11 cellular contexts compared by ENCODE assay signal in the genomic region with DNA sequence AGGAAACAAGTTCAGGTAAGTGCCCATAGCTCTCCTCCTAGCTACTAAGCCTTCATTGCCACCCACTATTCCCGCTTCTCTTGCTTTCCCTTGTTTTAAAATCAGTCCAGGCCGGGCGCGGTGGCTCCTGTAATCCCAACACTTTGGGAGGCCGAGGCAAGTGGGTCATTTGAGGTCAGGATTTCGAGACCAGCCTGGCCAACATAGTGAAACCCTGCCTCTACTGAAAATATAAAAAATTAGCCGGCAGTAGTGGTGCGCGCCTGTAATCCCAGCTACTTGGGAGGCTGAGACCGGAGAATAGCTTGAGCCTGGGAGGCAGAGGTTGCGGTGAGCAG. TPM values are rescaled to one million over a fixed set of nuclear protein-coding genes. Genes with fewer than 3 reads are reported as not detected.
DNase-seq lines count a peak whose midpoint lies in the region; ATAC-seq and TF ChIP-seq lines count a peak whose summit lies in the region.
"Had no signal": no experiment of that assay in that cellular context is flagged by ENCODE, and none has a peak within 500 bp of the region (broad histone marks: within the 10 kb centered on the region; RNA-seq: fewer than 3 reads in every experiment).

No MANE protein-coding gene starts in this region.

- peak overlapping the region; percentile 48 for H3K4me3 ChIP-seq in GM23338
- peak overlapping the region; percentile 15 for H3K4me3 ChIP-seq in fibroblast of villous mesenchyme (ENCODE audit: low read depth, low read length)
- H3K4me3 ChIP-seq in skeletal muscle satellite cell (ENCODE audit: low read length): peak overlapping the region; percentile 66

- peak overlapping the region; percentile 63 for H2AFZ ChIP-seq in GM23338

- no peak overlapping the region for H3K27ac ChIP-seq in GM23338 (ENCODE audit: low read depth)

- TF ChIP-seq CTCF in GM23338 (conservative IDR thresholded peaks at IDR 0.05; ENCODE audit: low read depth in 2 of 2): no peak
- no peak for TF ChIP-seq CTCF in fibroblast of villous mesenchyme (IDR thresholded peaks at IDR 0.05; ENCODE audit: insufficient read depth, low read depth, low read length)
- TF ChIP-seq CTCF in GM10266 (IDR thresholded peaks at IDR 0.05; ENCODE audit: control insufficient read depth, insufficient read depth, low read depth, missing control alignments): no peak

- H3K79me2 ChIP-seq in GM23338 (replicated peaks; ENCODE audit: insufficient read depth): peaks cover 4% of the 10 kb centered on the region

- no peak for ATAC-seq in GM23338

- H4K20me1 ChIP-seq in GM23338 (replicated peaks; ENCODE audit: insufficient read depth): no peaks in the 10 kb centered on the region

- no peaks in the 10 kb centered on the region for H3K9me2 ChIP-seq in GM23338 (ENCODE audit: insufficient read depth)

- H3F3A ChIP-seq in GM23338 (replicated peaks; ENCODE audit: low read depth): no peaks in the 10 kb centered on the region

- intact Hi-C loops in activated T-helper 1 cell treated with anti-CD3 and anti-CD28 coated beads, Interleukin-12 subunit alpha, Interleukin-12 subunit beta, Interleukin-2, Interleukin-4 antibody, amounts not matched to agents 30 ng/mL and 10 ng/mL and 1 ng/mL, durations not matched to agents 14 hours and 24 hours and 36 hours (cut with micrococcal nuclease): loop anchor here (1.0 to 10.0 kb wide), 3 partner anchors 223 to 1003 kb away; partner anchors contain the start of gene MAGI3

- H3K4me2 ChIP-seq in GM23338 (peak overlapping the region; percentile 76), skeletal muscle satellite cell (ENCODE audit: low read length) (peak overlapping the region; percentile 90)

- no peaks in the 10 kb centered on the region for H3K9me3 ChIP-seq in skeletal muscle satellite cell (replicated peaks; ENCODE audit: low read length)

- H3K4me1 Mint-ChIP-seq in GM23338: peaks cover 33% of the 10 kb centered on the region
- H3K4me1 Mint-ChIP-seq in activated T-helper 1 cell treated with anti-CD3 and anti-CD28 coated beads, Interleukin-12 subunit alpha, Interleukin-12 subunit beta, Interleukin-2, Interleukin-4 antibody, amounts not matched to agents 30 ng/mL and 10 ng/mL and 1 ng/mL, durations not matched to agents 14 hours and 24 hours and 36 hours (ENCODE audit: low read depth): peaks cover 40% of the 10 kb centered on the region

- H3K4me1 ChIP-seq in GM23338 (ENCODE audit: insufficient read depth) (peaks cover 23% of the 10 kb centered on the region), skeletal muscle satellite cell (ENCODE audit: control insufficient read depth, insufficient read depth, low read length) (peaks cover 59% of the 10 kb centered on the region)

- no peak overlapping the region for H3K27ac Mint-ChIP-seq in GM23338
- no peak overlapping the region for H3K27ac Mint-ChIP-seq in activated T-helper 1 cell treated with anti-CD3 and anti-CD28 coated beads, Interleukin-12 subunit alpha, Interleukin-12 subunit beta, Interleukin-2, Interleukin-4 antibody, amounts not matched to agents 30 ng/mL and 10 ng/mL and 1 ng/mL, durations not matched to agents 14 hours and 24 hours and 36 hours

- no peaks in the 10 kb centered on the region for H3K36me3 ChIP-seq in GM23338 (ENCODE audit: insufficient read depth)
- no peaks in the 10 kb centered on the region for H3K36me3 ChIP-seq in skeletal muscle satellite cell (ENCODE audit: insufficient read depth, low read length)

- DNase-seq in GM23338 (ENCODE audit: low spot score) (no peak), fibroblast of villous mesenchyme (ENCODE audit: low read depth) (no peak), COLO829 (ENCODE audit: low spot score) (no peak), COLO668 (lab: John Stamatoyannopoulos, UW; ENCODE audit: unreplicated experiment) (no peak), GM10266 (ENCODE audit: extremely low spot score) (no peak)
- no peak for DNase-seq in activated T-helper 1 cell treated with anti-CD3 and anti-CD28 coated beads, Interleukin-12 subunit alpha, Interleukin-12 subunit beta, Interleukin-2, Interleukin-4 antibody, amounts not matched to agents 30 ng/mL and 10 ng/mL and 1 ng/mL, durations not matched to agents 14 hours and 24 hours and 36 hours (ENCODE audit: low spot score)
- DNase-seq in NK-92 treated with Interleukin-12 subunit alpha and Interleukin-12 subunit beta, amount 100 ng/mL, for 24 hours (lab: John Stamatoyannopoulos, UW): no peak
- DNase-seq: activated naive CD8-positive, alpha-beta T cell treated with anti-CD3 and anti-CD28 coated beads, Interleukin-2, amount 10 ng/mL, durations not matched to agents 7 days and 5 days; posterior cingulate gyrus; stimulated activated CD8-positive, alpha-beta memory T cell treated with anti-CD3 and anti-CD28 coated beads, Interleukin-4, amount 100 ng/mL, for 48 hours had no signal

- H3K9ac ChIP-seq in skeletal muscle satellite cell (ENCODE audit: low read depth, low read length): peak overlapping the region; percentile 72

- H3K4me3 Mint-ChIP-seq in GM23338: peak overlapping the region; percentile 74; the same call in 2 of the 3 replicates
- peak overlapping the region; percentile 70 for H3K4me3 Mint-ChIP-seq in activated T-helper 1 cell treated with anti-CD3 and anti-CD28 coated beads, Interleukin-12 subunit alpha, Interleukin-12 subunit beta, Interleukin-2, Interleukin-4 antibody, amounts not matched to agents 30 ng/mL and 10 ng/mL and 1 ng/mL, durations not matched to agents 14 hours and 24 hours and 36 hours

- no peaks in the 10 kb centered on the region for H3K36me3 Mint-ChIP-seq in GM23338 (ENCODE audit: low read depth)
- no peaks in the 10 kb centered on the region for H3K36me3 Mint-ChIP-seq in activated T-helper 1 cell treated with anti-CD3 and anti-CD28 coated beads, Interleukin-12 subunit alpha, Interleukin-12 subunit beta, Interleukin-2, Interleukin-4 antibody, amounts not matched to agents 30 ng/mL and 10 ng/mL and 1 ng/mL, durations not matched to agents 14 hours and 24 hours and 36 hours (ENCODE audit: low read depth)
- H3K36me3 Mint-ChIP-seq: activated naive CD8-positive, alpha-beta T cell treated with anti-CD3 and anti-CD28 coated beads, Interleukin-2, amount 10 ng/mL, durations not matched to agents 7 days and 5 days had no signal

- H3K9me3 Mint-ChIP-seq in GM23338: no peaks in the 10 kb centered on the region
- H3K9me3 Mint-ChIP-seq in activated T-helper 1 cell treated with anti-CD3 and anti-CD28 coated beads, Interleukin-12 subunit alpha, Interleukin-12 subunit beta, Interleukin-2, Interleukin-4 antibody, amounts not matched to agents 30 ng/mL and 10 ng/mL and 1 ng/mL, durations not matched to agents 14 hours and 24 hours and 36 hours: no peaks in the 10 kb centered on the region
- H3K9me3 Mint-ChIP-seq: activated naive CD8-positive, alpha-beta T cell treated with anti-CD3 and anti-CD28 coated beads, Interleukin-2, amount 10 ng/mL, durations not matched to agents 7 days and 5 days had no signal

- peaks cover 5% of the 10 kb centered on the region for H3K27me3 Mint-ChIP-seq in GM23338 (ENCODE audit: insufficient read depth, low read depth, poor library complexity)
- H3K27me3 Mint-ChIP-seq in activated T-helper 1 cell treated with anti-CD3 and anti-CD28 coated beads, Interleukin-12 subunit alpha, Interleukin-12 subunit beta, Interleukin-2, Interleukin-4 antibody, amounts not matched to agents 30 ng/mL and 10 ng/mL and 1 ng/mL, durations not matched to agents 14 hours and 24 hours and 36 hours (ENCODE audit: insufficient read depth): peaks cover 3% of the 10 kb centered on the region

- no peaks in the 10 kb centered on the region for H3K27me3 ChIP-seq in GM23338 (ENCODE audit: insufficient read depth)
- no peaks in the 10 kb centered on the region for H3K27me3 ChIP-seq in skeletal muscle satellite cell (ENCODE audit: control insufficient read depth, insufficient read depth, low read length)

TF ChIP-seq in GM23338, 12 proteins besides CTCF, POLR2A, EP300 and RAD21:
- TF ChIP-seq ZNF114 (CRISPR knock-in tag; IDR thresholded peaks at IDR 0.05) (no peak), EZH2phosphoT487 (IDR thresholded peaks at IDR 0.05; ENCODE audit: unreplicated experiment) (no peak), JUNB (IDR thresholded peaks at IDR 0.05; ENCODE audit: unreplicated experiment) (no peak), POLR2AphosphoS5 (IDR thresholded peaks at IDR 0.05; ENCODE audit: low read depth) (no peak), ZNF331 (CRISPR knock-in tag; IDR thresholded peaks at IDR 0.05; ENCODE audit: low read depth) (no peak)
- TF ChIP-seq, protein P1, sequence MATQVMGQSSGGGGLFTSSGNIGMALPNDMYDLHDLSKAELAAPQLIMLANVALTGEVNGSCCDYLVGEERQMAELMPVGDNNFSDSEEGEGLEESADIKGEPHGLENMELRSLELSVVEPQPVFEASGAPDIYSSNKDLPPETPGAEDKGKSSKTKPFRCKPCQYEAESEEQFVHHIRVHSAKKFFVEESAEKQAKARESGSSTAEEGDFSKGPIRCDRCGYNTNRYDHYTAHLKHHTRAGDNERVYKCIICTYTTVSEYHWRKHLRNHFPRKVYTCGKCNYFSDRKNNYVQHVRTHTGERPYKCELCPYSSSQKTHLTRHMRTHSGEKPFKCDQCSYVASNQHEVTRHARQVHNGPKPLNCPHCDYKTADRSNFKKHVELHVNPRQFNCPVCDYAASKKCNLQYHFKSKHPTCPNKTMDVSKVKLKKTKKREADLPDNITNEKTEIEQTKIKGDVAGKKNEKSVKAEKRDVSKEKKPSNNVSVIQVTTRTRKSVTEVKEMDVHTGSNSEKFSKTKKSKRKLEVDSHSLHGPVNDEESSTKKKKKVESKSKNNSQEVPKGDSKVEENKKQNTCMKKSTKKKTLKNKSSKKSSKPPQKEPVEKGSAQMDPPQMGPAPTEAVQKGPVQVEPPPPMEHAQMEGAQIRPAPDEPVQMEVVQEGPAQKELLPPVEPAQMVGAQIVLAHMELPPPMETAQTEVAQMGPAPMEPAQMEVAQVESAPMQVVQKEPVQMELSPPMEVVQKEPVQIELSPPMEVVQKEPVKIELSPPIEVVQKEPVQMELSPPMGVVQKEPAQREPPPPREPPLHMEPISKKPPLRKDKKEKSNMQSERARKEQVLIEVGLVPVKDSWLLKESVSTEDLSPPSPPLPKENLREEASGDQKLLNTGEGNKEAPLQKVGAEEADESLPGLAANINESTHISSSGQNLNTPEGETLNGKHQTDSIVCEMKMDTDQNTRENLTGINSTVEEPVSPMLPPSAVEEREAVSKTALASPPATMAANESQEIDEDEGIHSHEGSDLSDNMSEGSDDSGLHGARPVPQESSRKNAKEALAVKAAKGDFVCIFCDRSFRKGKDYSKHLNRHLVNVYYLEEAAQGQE (IDR thresholded peaks at IDR 0.05; ENCODE audit: unreplicated experiment): no peak

RNA-seq across cellular contexts. Expression of gene CTTNBP2NL, which starts 4.4 kb away (rescaled TPM):
- 13.3 and 18.5 TPM in 2 replicates for total RNA-seq in GM23338 (2014; rRNA removed; shearing (Covaris generic))
- 28.9 and 31.0 TPM in 2 replicates for polyA plus RNA-seq in GM23338 (2016; fragmentation: Nextera tagmentation; extraction: Ambion mirVana)
- total RNA-seq in activated T-helper 1 cell treated with anti-CD3 and anti-CD28 coated beads, Interleukin-12 subunit alpha, Interleukin-12 subunit beta, Interleukin-2, Interleukin-4 antibody, amounts not matched to agents 30 ng/mL and 10 ng/mL and 1 ng/mL, durations not matched to agents 14 hours and 24 hours and 36 hours: 3.9 and 4.7 TPM in 2 replicates
- 20.9 and 30.2 TPM in 2 replicates for total RNA-seq in fibroblast of villous mesenchyme
- total RNA-seq in skeletal muscle satellite cell (2012; rRNA removed): 13.2 and 15.7 TPM in 2 replicates

Comparison
In these comparisons a context has a peak if more than half of its experiments do, and no peak if none do; other contexts are left out.
1. H3K4me3 ChIP-seq: peak in every context shown above with its lines; median percentile 66 in skeletal muscle satellite cell; 48 in GM23338; 15 in fibroblast of villous mesenchyme.